ENCODE assay signal across 21 cellular contexts in genomic region chr1:54421101-54421504, GRCh38. TPM values are rescaled to one million over a fixed set of nuclear protein-coding genes. Genes with fewer than 3 reads are reported as not detected.
DNase-seq lines count a peak whose midpoint lies in the region; ATAC-seq, FAIRE-seq and TF ChIP-seq lines count a peak whose summit lies in the region.
"Had no signal": no experiment of that assay in that cellular context is flagged by ENCODE, and none has a peak within 500 bp of the region (broad histone marks: within the 10 kb centered on the region; RNA-seq: fewer than 3 reads in every experiment).

No MANE protein-coding gene starts in this region.

- DNase-seq in HCT116 (ENCODE audit: low read depth, low spot score) (peak; percentile 16), RWPE2 (ENCODE audit: low spot score) (no peak), glomerular visceral epithelial cell (ENCODE audit: extremely low spot score) (peak; percentile 25), urothelium cell line (ENCODE audit: low spot score) (no peak), mesenchymal stem cell (no peak), GM03348 (ENCODE audit: low spot score) (no peak)
- DNase-seq: activated CD4-positive, alpha-beta T cell treated with anti-CD3 and anti-CD28 coated beads, Interleukin-2, amount 50 U/mL, for 1 hour; gastrocnemius medialis; HCEC 1CT; left ventricle myocardium inferior; MG63; NCI-H187 treated with DMSO at 0.1 percent for 48 hours; NCI-H774; Peyer's patch; stimulated activated CD4-positive, alpha-beta T cell treated with anti-CD3 and anti-CD28 coated beads, Interleukin-4, amount 100 ng/mL, for 24 hours; substantia nigra had no signal

- H3K9me3 ChIP-seq in HCT116 (ENCODE audit: control insufficient read depth in 1 of 2, insufficient read depth in 1 of 2, low read depth in 1 of 2, low read length in 2 of 2) (no peaks in the 10 kb centered on the region), RWPE2 (ENCODE audit: severe bottlenecking) (no peaks in the 10 kb centered on the region), mesenchymal stem cell (ENCODE audit: control insufficient read depth, low read length) (no peaks in the 10 kb centered on the region)
- H3K9me3 ChIP-seq: BLaER1, gastrocnemius medialis, left ventricle myocardium inferior, MG63, Peyer's patch had no signal

- H3K36me3 ChIP-seq in HCT116 (ENCODE audit: control insufficient read depth in 1 of 2, insufficient read depth in 2 of 2, low read length in 2 of 2) (no peaks in the 10 kb centered on the region), RWPE2 (ENCODE audit: low read depth) (no peaks in the 10 kb centered on the region), mesenchymal stem cell (ENCODE audit: control insufficient read depth in 1 of 2, insufficient read depth in 2 of 2, low read depth in 1 of 2, low read length in 2 of 2) (no peaks in the 10 kb centered on the region)
- H3K36me3 ChIP-seq: BLaER1, gastrocnemius medialis, left ventricle myocardium inferior, MG63, Peyer's patch had no signal

- peak; percentile 65 for FAIRE-seq in urothelium cell line (lab: Jason Lieb, UNC)
- FAIRE-seq: colon, HTR-8/SVneo had no signal

- H4K8ac ChIP-seq in mesenchymal stem cell (ENCODE audit: low read length), result no peak overlapping the region

- no peak overlapping the region for H2BK5ac ChIP-seq in mesenchymal stem cell (ENCODE audit: low read depth, low read length, poor library complexity, severe bottlenecking)

- no peak overlapping the region for H3K23ac ChIP-seq in mesenchymal stem cell (ENCODE audit: low read length in 2 of 2)

- no peak overlapping the region for H3K14ac ChIP-seq in mesenchymal stem cell (ENCODE audit: low read length in 2 of 2)

- no peak for TF ChIP-seq CTCF in HCT116 (IDR thresholded peaks at IDR 0.05 in 2 of 3, conservative IDR thresholded peaks at IDR 0.05 in 1 of 3; ENCODE audit: borderline replicate concordance in 1 of 3, insufficient read depth in 1 of 3, low read depth in 2 of 3, low read length in 2 of 3)
- no peak for TF ChIP-seq CTCF in RWPE2 (IDR thresholded peaks at IDR 0.05; ENCODE audit: poor library complexity, severe bottlenecking)

- H2BK120ac ChIP-seq in mesenchymal stem cell (ENCODE audit: low read depth, low read length), result no peak overlapping the region

- no peak overlapping the region for H2BK15ac ChIP-seq in mesenchymal stem cell (ENCODE audit: low read depth, poor library complexity, severe bottlenecking)

- H3K27me3 ChIP-seq in HCT116 (ENCODE audit: insufficient read depth, low read length), result peaks cover 5% of the 10 kb centered on the region; the same call in 1 of the 2 replicates
- no peaks in the 10 kb centered on the region for H3K27me3 ChIP-seq in RWPE2 (ENCODE audit: insufficient read depth, poor library complexity, severe bottlenecking)
- peaks cover 2 to 22% of the 10 kb centered on the region in 2 experiments for H3K27me3 ChIP-seq in mesenchymal stem cell (ENCODE audit: control insufficient read depth in 1 of 2, insufficient read depth in 1 of 2, low read length in 2 of 2)
- H3K27me3 ChIP-seq: BLaER1, gastrocnemius medialis, MG63, Peyer's patch had no signal

- peaks cover 8 to 11% of the 10 kb centered on the region in 2 experiments; a peak in 3 of 4 replicates for H3K4me1 ChIP-seq in HCT116 (ENCODE audit: control insufficient read depth in 1 of 2, insufficient read depth in 2 of 2, low read length in 2 of 2)
- no peaks in the 10 kb centered on the region for H3K4me1 ChIP-seq in RWPE2 (ENCODE audit: insufficient read depth, poor library complexity, severe bottlenecking)
- peaks cover 2% of the 10 kb centered on the region for H3K4me1 ChIP-seq in mesenchymal stem cell (ENCODE audit: control insufficient read depth, insufficient read depth, low read depth, low read length)
- H3K4me1 ChIP-seq: gastrocnemius medialis, left ventricle myocardium inferior, Peyer's patch had no signal

- CTCF ChIA-PET in HCT116 (lab: Charles Lee), result no interaction called here

- H4K91ac ChIP-seq in mesenchymal stem cell (ENCODE audit: low read length), result no peak overlapping the region

- POLR2A ChIA-PET in HCT116 (lab: Charles Lee), result no interaction called here

- no peaks in the 10 kb centered on the region for H3K79me1 ChIP-seq in mesenchymal stem cell (replicated peaks; ENCODE audit: low read length, poor library complexity, severe bottlenecking)

- no peak overlapping the region for H3K18ac ChIP-seq in mesenchymal stem cell (ENCODE audit: low read depth in 1 of 2, low read length in 2 of 2)

- TF ChIP-seq RAD21 in HCT116 (IDR thresholded peaks at IDR 0.05; ENCODE audit: low read depth), result no peak

- no peak overlapping the region for H3K4me3 ChIP-seq in HCT116 (replicated peaks in 1 of 2; ENCODE audit: low read depth in 1 of 2, low read length in 2 of 2)
- H3K4me3 ChIP-seq in RWPE2 (ENCODE audit: severe bottlenecking), result no peak overlapping the region
- H3K4me3 ChIP-seq in mesenchymal stem cell (ENCODE audit: insufficient read depth in 1 of 2, low read depth in 1 of 2, low read length in 2 of 2), result no peak overlapping the region
- H3K4me3 ChIP-seq: BLaER1, gastrocnemius medialis, left ventricle myocardium inferior, MG63, Peyer's patch, skin epidermis had no signal

- H2BK12ac ChIP-seq in mesenchymal stem cell (ENCODE audit: low read length in 2 of 2), result no peak overlapping the region

- RAD21 ChIA-PET in HCT116 (lab: Charles Lee; ENCODE audit: low non-redundant PET in 1 of 2, low total read pairs in 2 of 2, uncharacterized antibody in 2 of 2, unreplicated experiment in 2 of 2), result no interaction called here

- intact Hi-C loops in HCT116 (cut with micrococcal nuclease), result no loop called here

- no peaks in the 10 kb centered on the region for H4K20me1 ChIP-seq in HCT116 (ENCODE audit: insufficient read depth)
- H4K20me1 ChIP-seq: BLaER1 had no signal

- ATAC-seq in HCT116 (peak; percentile 53; the same call in 1 of the 2 replicates), RWPE2 (ENCODE audit: low read depth) (peak; percentile 66), HG03135 (IDR thresholded peaks at IDR 0.05; ENCODE audit: unreplicated experiment) (no peak)
- ATAC-seq: gastrocnemius medialis had no signal

- no TSS peak for BruUV-seq in HCT116 (replicated peaks; lab: Mats Ljungman, UMichigan)

- H3K9me2 ChIP-seq in HCT116 (ENCODE audit: insufficient read depth), result no peaks in the 10 kb centered on the region

- WGBS in mesenchymal stem cell, result 66% methylated on average over 3 of the region's 4 CpGs

- no peak overlapping the region for H3K4ac ChIP-seq in mesenchymal stem cell (ENCODE audit: low read depth in 1 of 2, low read length in 2 of 2)

- H3K4me2 ChIP-seq in HCT116 (ENCODE audit: low read length), result peak overlapping the region; percentile 29; the same call in 1 of the 2 replicates
- H3K4me2 ChIP-seq in mesenchymal stem cell (ENCODE audit: low read length, poor library complexity, severe bottlenecking), result no peak overlapping the region
- H3K4me2 ChIP-seq: BLaER1 had no signal

- H3K27ac ChIP-seq in HCT116 (ENCODE audit: low read depth, low read length) (no peak overlapping the region), RWPE2 (ENCODE audit: poor library complexity, severe bottlenecking) (no peak overlapping the region), mesenchymal stem cell (ENCODE audit: low read length, poor library complexity, severe bottlenecking) (no peak overlapping the region)
- H3K27ac ChIP-seq: BLaER1, gastrocnemius medialis, left ventricle myocardium inferior, Peyer's patch had no signal

- no peaks in the 10 kb centered on the region for H3K79me2 ChIP-seq in HCT116 (ENCODE audit: insufficient read depth, low read length)

- TF ChIP-seq POLR2A in HCT116 (IDR thresholded peaks at IDR 0.05; ENCODE audit: borderline replicate concordance, extremely low read depth, insufficient read depth, insufficient read length), result no peak

- peak overlapping the region; percentile 38 for H2AFZ ChIP-seq in HCT116 (ENCODE audit: low read depth, low read length, poor library complexity, severe bottlenecking)
- H2AFZ ChIP-seq in mesenchymal stem cell (ENCODE audit: low read depth, low read length), result no peak overlapping the region

- H3K9ac ChIP-seq in HCT116 (ENCODE audit: low read length) (no peak overlapping the region), mesenchymal stem cell (ENCODE audit: low read length) (no peak overlapping the region)
- H3K9ac ChIP-seq: BLaER1 had no signal

- H2AK5ac ChIP-seq in mesenchymal stem cell (ENCODE audit: low read length, severe bottlenecking), result no peak overlapping the region

TF ChIP-seq in HCT116, 20 proteins besides CTCF, POLR2A, EP300 and RAD21:
- TF ChIP-seq SP1 (IDR thresholded peaks at IDR 0.05; ENCODE audit: low read depth), result peak; percentile 22; the same call in 1 of the 2 replicates
- TF ChIP-seq SRF (IDR thresholded peaks at IDR 0.05; ENCODE audit: low read depth), result peak; percentile 76
- no peak for TF ChIP-seq ELF1 (IDR thresholded peaks at IDR 0.05; ENCODE audit: borderline replicate concordance, low read depth)
- TF ChIP-seq FOSL1 (IDR thresholded peaks at IDR 0.05; ENCODE audit: low read depth), result peak; percentile 28; the same call in 1 of the 2 replicates
- TF ChIP-seq JUND (IDR thresholded peaks at IDR 0.05), result peak; percentile 34; the same call in 1 of the 2 replicates
- TF ChIP-seq MAX (IDR thresholded peaks at IDR 0.05), result no peak
- no peak for TF ChIP-seq TCF7L2 (IDR thresholded peaks at IDR 0.05; ENCODE audit: borderline replicate concordance, extremely low read depth, insufficient read depth, insufficient read length)

RNA-seq across cellular contexts. Expression of gene SSBP3, which starts 14.9 kb away (rescaled TPM):
- total RNA-seq in HCT116 (2021; ENCODE audit: unreplicated experiment), result 37.5 TPM
- 19.1 and 23.8 TPM in 2 replicates for polyA plus RNA-seq in HCT116 (2012)
- polyA plus RNA-seq in mesenchymal stem cell (2013, experiment 1 of 2), result 114 TPM
- 112 TPM for polyA plus RNA-seq in mesenchymal stem cell (2013, experiment 2 of 2)

Comparison
In these comparisons a context has a peak if more than half of its experiments do, and no peak if none do; other contexts are left out.
1. DNase-seq: peak in HCT116 (single experiment) and glomerular visceral epithelial cell (single experiment); none in RWPE2 (single experiment), urothelium cell line (single experiment), mesenchymal stem cell (single experiment) and GM03348 (single experiment).